ENCODE assay signal across 22 cellular contexts in genomic region chr6:112735129-112735528, GRCh38.
DNase-seq lines count a peak whose midpoint lies in the region; ATAC-seq, FAIRE-seq and TF ChIP-seq lines count a peak whose summit lies in the region.
"Had no signal": no experiment of that assay in that cellular context is flagged by ENCODE, and none has a peak within 500 bp of the region (broad histone marks: within the 10 kb centered on the region; RNA-seq: fewer than 3 reads in every experiment).

No MANE protein-coding gene starts in this region.

- no peak for ATAC-seq in A549
- no peak for ATAC-seq in K562
- ATAC-seq in GM18502 (IDR thresholded peaks at IDR 0.05; ENCODE audit: poor library complexity, unreplicated experiment): no peak
- no peak for ATAC-seq in HG03520 (IDR thresholded peaks at IDR 0.05; ENCODE audit: unreplicated experiment)
- ATAC-seq: CD8-positive, alpha-beta T cell had no signal

- TF ChIP-seq CTCF in A549 (IDR thresholded peaks at IDR 0.05): no peak
- no peak for TF ChIP-seq CTCF in HEK293 (tag by site-specific recombination; IDR thresholded peaks at IDR 0.05)
- no peak for TF ChIP-seq CTCF in K562 (IDR thresholded peaks at IDR 0.05 in 2 of 3, conservative IDR thresholded peaks at IDR 0.05 in 1 of 3; ENCODE audit: insufficient read depth in 2 of 3, low read depth in 1 of 3, low read length in 3 of 3)

- H4K20me1 ChIP-seq in K562 (replicated peaks; ENCODE audit: control insufficient read depth, insufficient read depth, low read length): no peaks in the 10 kb centered on the region
- H4K20me1 ChIP-seq: BLaER1 treated with 17β-estradiol and CSF1 and Interleukin-3, amounts not matched to agents 10 nM and 100 nM had no signal

- TF ChIP-seq POLR2A in A549 (IDR thresholded peaks at IDR 0.05; ENCODE audit: low read length) (no peak), K562 (conservative IDR thresholded peaks at IDR 0.05) (no peak), erythroblast (IDR thresholded peaks at IDR 0.05; ENCODE audit: low read length) (no peak)

- H3K36me3 ChIP-seq in HEK293 (ENCODE audit: control insufficient read depth in 2 of 2, insufficient read depth in 1 of 2, low read length in 2 of 2): no peaks in the 10 kb centered on the region
- no peaks in the 10 kb centered on the region for H3K36me3 ChIP-seq in K562 (ENCODE audit: control insufficient read depth, insufficient read depth, low read length)
- H3K36me3 ChIP-seq: BLaER1 treated with 17β-estradiol and CSF1 and Interleukin-3, amounts not matched to agents 10 nM and 100 nM had no signal

- BruUV-seq in K562 (replicated peaks; lab: Mats Ljungman, UMichigan): no TSS peak

- H3K9me3 ChIP-seq in A549 (no peaks in the 10 kb centered on the region), HEK293 (ENCODE audit: control insufficient read depth, insufficient read depth, low read depth, low read length) (no peaks in the 10 kb centered on the region), K562 (replicated peaks; ENCODE audit: control insufficient read depth, insufficient read depth, low read depth, low read length) (no peaks in the 10 kb centered on the region)
- H3K9me3 ChIP-seq: Caco-2 had no signal

- H3K79me2 ChIP-seq in K562 (ENCODE audit: control insufficient read depth, insufficient read depth, low read length): no peaks in the 10 kb centered on the region

- H3K9ac ChIP-seq in K562 (ENCODE audit: insufficient read depth in 1 of 2, low read depth in 2 of 2, low read length in 2 of 2): no peak overlapping the region
- H3K9ac ChIP-seq: BLaER1 treated with 17β-estradiol and CSF1 and Interleukin-3, amounts not matched to agents 10 nM and 100 nM had no signal

- H3K27ac ChIP-seq in A549: no peak overlapping the region
- H3K27ac ChIP-seq in HEK293 (ENCODE audit: extremely low read depth, low read depth, low read length): no peak overlapping the region
- no peak overlapping the region for H3K27ac ChIP-seq in K562 (ENCODE audit: extremely low read depth, low read depth, low read length)
- H3K27ac ChIP-seq: BLaER1 treated with 17β-estradiol and CSF1 and Interleukin-3, amounts not matched to agents 10 nM and 100 nM; C4-2B had no signal

- in situ Hi-C loops in K562 (cut with MboI): no loop called here

- 94% methylated on average over 1 of the region's 1 CpG for WGBS in A549 (ENCODE audit: missing lambda C conversion rate)
- 0% methylated on average over 1 of the region's 1 CpG for WGBS in K562 (ENCODE audit: insufficient coverage, low coverage, missing lambda C conversion rate)

- no peak overlapping the region for H3K4me2 ChIP-seq in A549
- no peak overlapping the region for H3K4me2 ChIP-seq in K562 (ENCODE audit: insufficient read depth, low read length)
- H3K4me2 ChIP-seq: BLaER1 treated with 17β-estradiol and CSF1 and Interleukin-3, amounts not matched to agents 10 nM and 100 nM had no signal

- FAIRE-seq in A549 (lab: Jason Lieb, UNC) (no peak), K562 (lab: Jason Lieb, UNC) (no peak)
- FAIRE-seq: A204.1, D721Med, GM12891, GM19239 had no signal

- no peak overlapping the region for H2AFZ ChIP-seq in K562 (ENCODE audit: low read depth, low read length)

- no peak for DNase-seq in A549 (ENCODE audit: low read depth in 1 of 2, low spot score in 1 of 2)
- DNase-seq in NCI-H526 (lab: John Stamatoyannopoulos, UW): peak; percentile 3 to 24
- DNase-seq in K562 (ENCODE audit: extremely low read depth in 1 of 4, low spot score in 3 of 4): no peak
- DNase-seq in GOT3 (lab: John Stamatoyannopoulos, UW): no peak
- DNase-seq in erythroblast (lab: John Stamatoyannopoulos, UW): no peak
- DNase-seq: 8988T; AML-193; Caco-2; Calu3; CD4-positive, alpha-beta T cell; CD8-positive, alpha-beta T cell; DMS79 treated with DMSO at 0.1 percent for 48 hours; GF-D8 had no signal

- no peak for TF ChIP-seq EP300 in A549 (IDR thresholded peaks at IDR 0.05)
- TF ChIP-seq EP300 in K562 (IDR thresholded peaks at IDR 0.05; ENCODE audit: low read length): no peak

- no peak for TF ChIP-seq RAD21 in A549 (conservative IDR thresholded peaks at IDR 0.05 in 1 of 2, IDR thresholded peaks at IDR 0.05 in 1 of 2)
- no peak for TF ChIP-seq RAD21 in K562 (CRISPR knock-in tag; conservative IDR thresholded peaks at IDR 0.05 in 1 of 2, IDR thresholded peaks at IDR 0.05 in 1 of 2)

- CTCF ChIA-PET in A549 (lab: Yijun Ruan, JAX) (no interaction called here), HEK293 (lab: Yijun Ruan, JAX) (interaction anchor here (0.6 kb wide), 1 partner anchor 264 kb away, joined by 5 read pairs; no protein-coding TSS in a partner anchor), K562 (lab: Yijun Ruan, JAX; ENCODE audit: low intra/inter-chr PET ratio) (no interaction called here)

- POLR2A ChIA-PET in A549 (lab: Yijun Ruan, JAX) (no interaction called here), HEK293 (lab: Yijun Ruan, JAX) (no interaction called here), K562 (lab: Yijun Ruan, JAX) (no interaction called here)

- no peak overlapping the region for H3K4me3 ChIP-seq in A549
- no peak overlapping the region for H3K4me3 ChIP-seq in HEK293 (ENCODE audit: low read depth, low read length)
- no peak overlapping the region for H3K4me3 ChIP-seq in K562
- H3K4me3 ChIP-seq: BLaER1 treated with 17β-estradiol and CSF1 and Interleukin-3, amounts not matched to agents 10 nM and 100 nM had no signal

- H3K9me1 ChIP-seq in K562 (ENCODE audit: control insufficient read depth, insufficient read depth, low read length): no peaks in the 10 kb centered on the region

- no peaks in the 10 kb centered on the region for H3K27me3 ChIP-seq in K562 (ENCODE audit: control insufficient read depth in 2 of 2, insufficient read depth in 2 of 2, low read length in 2 of 2)
- H3K27me3 ChIP-seq: BLaER1 treated with 17β-estradiol and CSF1 and Interleukin-3, amounts not matched to agents 10 nM and 100 nM had no signal

- intact Hi-C loops in K562 (cut with micrococcal nuclease): no loop called here

- H3K4me1 ChIP-seq in A549: no peaks in the 10 kb centered on the region
- H3K4me1 ChIP-seq in HEK293 (ENCODE audit: control insufficient read depth, insufficient read depth, low read length): no peaks in the 10 kb centered on the region
- no peaks in the 10 kb centered on the region for H3K4me1 ChIP-seq in K562 (replicated peaks in 1 of 2; ENCODE audit: control insufficient read depth in 2 of 2, insufficient read depth in 2 of 2, low read length in 2 of 2)
- H3K4me1 ChIP-seq: BLaER1 treated with 17β-estradiol and CSF1 and Interleukin-3, amounts not matched to agents 10 nM and 100 nM; Caco-2 had no signal

TF ChIP-seq in A549, 52 proteins besides CTCF, POLR2A, EP300 and RAD21:
- TF ChIP-seq ZSCAN20 (CRISPR knock-in tag; IDR thresholded peaks at IDR 0.05) (no peak), ZFP36 (IDR thresholded peaks at IDR 0.05; ENCODE audit: borderline replicate concordance, partially characterized antibody) (no peak), MAFK (IDR thresholded peaks at IDR 0.05; ENCODE audit: partially characterized antibody) (peak; percentile 19)

TF ChIP-seq in HEK293, 187 proteins besides CTCF, POLR2A, EP300 and RAD21:
- TF ChIP-seq ZNF133 (tag by site-specific recombination; IDR thresholded peaks at IDR 0.05): 0 out of 2 replicates have a peak, but pooled peaks have one; percentile 16
- no peak for TF ChIP-seq SP2 (tag by site-specific recombination; IDR thresholded peaks at IDR 0.05)

TF ChIP-seq in K562, 482 proteins besides CTCF, POLR2A, EP300 and RAD21:
- TF ChIP-seq MAFG (tag; conservative IDR thresholded peaks at IDR 0.05): 0 out of 2 replicates have a peak, but pooled peaks have one; percentile 7
- TF ChIP-seq POLR3A (IDR thresholded peaks at IDR 0.05; ENCODE audit: borderline replicate concordance, extremely low read depth, insufficient read depth, insufficient read length): no peak
- peak; percentile 71; the same call in 1 of the 2 replicates for TF ChIP-seq ZNF316 (IDR thresholded peaks at IDR 0.05)

Comparison
In these comparisons a context has a peak if more than half of its experiments do, and no peak if none do; other contexts are left out.
1. DNase-seq: peak in NCI-H526 (2 of 2); none in A549 (0 of 2), K562 (0 of 4), GOT3 (single experiment) and erythroblast (0 of 2).